Comparison of ENCODE assay signal across 8 cellular contexts in genomic region chr20:57708694-57709673, GRCh38. TPM values are rescaled to one million over a fixed set of nuclear protein-coding genes. Genes with fewer than 3 reads are reported as not detected.
DNase-seq lines count a peak whose midpoint lies in the region; ATAC-seq and TF ChIP-seq lines count a peak whose summit lies in the region.

No MANE protein-coding gene starts in this region.

- peak overlapping the region; percentile 83 for H3K4me2 ChIP-seq in KMS-11

- H3K9ac ChIP-seq in KMS-11: peak overlapping the region; percentile 41; the same call in 1 of the 2 replicates

- H3K4me3 Mint-ChIP-seq in CD14-positive monocyte: peak overlapping the region; percentile 76 to 80

- peaks cover 32% of the 10 kb centered on the region for H3K4me1 Mint-ChIP-seq in CD14-positive monocyte

- H3K9me3 ChIP-seq in heart right ventricle (no peaks in the 10 kb centered on the region), gastrocnemius medialis (no peaks in the 10 kb centered on the region)

- peak; percentile 51 to 56 for TF ChIP-seq POLR2A in gastrocnemius medialis (IDR thresholded peaks at IDR 0.05)

- DNase-seq in CD14-positive monocyte (ENCODE audit: low spot score) (no peak), heart right ventricle (peak; percentile 41 to 43), gastrocnemius medialis (peak in 1 of 2 donors; percentile 59), NCI-H187 treated with DMSO at 0.1 percent for 48 hours (lab: John Stamatoyannopoulos, UW) (no peak), HK-2 (ENCODE audit: unreplicated experiment) (no peak), OCI-M2 (lab: John Stamatoyannopoulos, UW; ENCODE audit: unreplicated experiment) (no peak)
- peak; percentile 76 for DNase-seq in activated effector memory CD4-positive, alpha-beta T cell treated with anti-CD3 and anti-CD28 coated beads, Interleukin-2, amount 50 U/mL, for 16 hours

- H3K79me2 ChIP-seq in KMS-11 (ENCODE audit: insufficient read depth, low read depth): peaks cover 6% of the 10 kb centered on the region; the same call in 1 of the 2 replicates

- no peak overlapping the region for H2AFZ ChIP-seq in KMS-11 (ENCODE audit: low read depth)

- 2% methylated on average over 88 to 108 of the region's 108 CpGs for WGBS in heart right ventricle, 2 donors

- H3K27me3 Mint-ChIP-seq in CD14-positive monocyte (ENCODE audit: low read depth in 3 of 3): peaks cover 53 to 65% (median 59%) of the 10 kb centered on the region in 3 donors

- TF ChIP-seq CTCF in CD14-positive monocyte (IDR thresholded peaks at IDR 0.05) (no peak), KMS-11 (conservative IDR thresholded peaks at IDR 0.05; ENCODE audit: low read depth, low read length) (no peak), heart right ventricle (IDR thresholded peaks at IDR 0.05) (no peak), gastrocnemius medialis (IDR thresholded peaks at IDR 0.05 in 4 of 5, conservative IDR thresholded peaks at IDR 0.05 in 1 of 5) (no peak)

- no peaks in the 10 kb centered on the region for H3K36me3 ChIP-seq in KMS-11 (ENCODE audit: insufficient read depth)
- H3K36me3 ChIP-seq in heart right ventricle: no peaks in the 10 kb centered on the region
- no peaks in the 10 kb centered on the region for H3K36me3 ChIP-seq in gastrocnemius medialis

- intact Hi-C loops in CD14-positive monocyte (cut with micrococcal nuclease): loop anchor here in 1 of 2 donors (10.0 kb wide), 1 partner anchor 204 kb away; no protein-coding TSS in a partner anchor
- intact Hi-C loops in heart right ventricle (cut with DNase I): loop anchor here in 1 of 10 donors (5.0 kb wide), 1 partner anchor 37 kb away; no protein-coding TSS in a partner anchor
- intact Hi-C loops in gastrocnemius medialis (cut with DNase I; ENCODE audit: low total_unique reads): no loop called here

- peaks cover 14% of the 10 kb centered on the region for H3K4me1 ChIP-seq in KMS-11 (ENCODE audit: low read depth, poor library complexity, severe bottlenecking)
- H3K4me1 ChIP-seq in heart right ventricle: peaks cover 9 to 75% (median 52%) of the 10 kb centered on the region in 9 donors
- H3K4me1 ChIP-seq in gastrocnemius medialis: peaks cover 42 to 44% of the 10 kb centered on the region in 2 donors

- H3K27ac ChIP-seq in KMS-11: no peak overlapping the region
- H3K27ac ChIP-seq in heart right ventricle: peak overlapping the region; percentile 40 to 93 (median 86)
- peak overlapping the region; percentile 78 to 88 (median 82) for H3K27ac ChIP-seq in gastrocnemius medialis

- peak overlapping the region in 6 of 7 donors; percentile 10 to 83 (median 28) for H3K27ac Mint-ChIP-seq in CD14-positive monocyte

- H3K4me3 ChIP-seq in KMS-11 (IDR thresholded peaks at IDR 0.05; ENCODE audit: insufficient read depth, low read depth, low read length) (no peak overlapping the region), heart right ventricle (peak overlapping the region; percentile 50 to 92 (median 80)), gastrocnemius medialis (peak overlapping the region; percentile 62 to 82 (median 66))

- peaks cover 0 to 11% (median 5%) of the 10 kb centered on the region in 7 donors for H3K9me3 Mint-ChIP-seq in CD14-positive monocyte

- in situ Hi-C loops in gastrocnemius medialis (cut with MboI; ENCODE audit: low sequenced_read_pairs in 4 of 4): loop anchor here in 2 of 4 donors (25.0 kb wide), 2 partner anchors 322 to 1322 kb away; partner anchors contain the start of genes AURKA (in 1 of the 2), CSTF1 (in 1 of the 2) and RBM38 (in 1 of the 2)

- ATAC-seq in heart right ventricle: peak in 6 of 8 donors; percentile 2 to 25 (median 9)
- ATAC-seq in gastrocnemius medialis: peak; percentile 8 to 10

- H3K27me3 ChIP-seq in KMS-11 (ENCODE audit: insufficient read depth, low read depth) (no peaks in the 10 kb centered on the region), heart right ventricle (peaks cover 0 to 33% (median 0%) of the 10 kb centered on the region in 7 donors), gastrocnemius medialis (no peaks in the 10 kb centered on the region)

- H4K20me1 ChIP-seq in KMS-11 (ENCODE audit: insufficient read depth): no peaks in the 10 kb centered on the region

- H3K36me3 Mint-ChIP-seq in CD14-positive monocyte: peaks cover 0 to 4% of the 10 kb centered on the region in 2 donors

RNA-seq across cellular contexts. Expression of gene PMEPA1, which starts 0.8 kb away (rescaled TPM):
- polyA plus RNA-seq in CD14-positive monocyte (under 1 TPM; 0.59 to 0.73 TPM), heart right ventricle (10 to 100 TPM; 10.5 to 81.8 TPM)
- total RNA-seq in heart right ventricle (10 to 100 TPM; 16.1 to 39.2 (median 30.4) TPM), gastrocnemius medialis (1 to 10 TPM; 1.5 to 8.1 (median 5.8) TPM)

Comparison
In these comparisons a context has a peak if more than half of its experiments do, and no peak if none do; other contexts are left out.
1. DNase-seq: peak in activated effector memory CD4-positive, alpha-beta T cell treated with anti-CD3 and anti-CD28 coated beads, Interleukin-2, amount 50 U/mL, for 16 hours (single experiment) and heart right ventricle (2 of 2); none in CD14-positive monocyte (single experiment), NCI-H187 treated with DMSO at 0.1 percent for 48 hours (single experiment), HK-2 (single experiment) and OCI-M2 (single experiment).